23 cellular contexts compared by ENCODE assay signal in genomic region chr17:34720760-34721159, GRCh38.
A peak's percentile ranks its signal among the peaks of the same experiment; 100 is the strongest.
DNase-seq lines count a peak whose midpoint lies in the region; ATAC-seq and TF ChIP-seq lines count a peak whose summit lies in the region.
"Had no signal": no experiment of that assay in that cellular context is flagged by ENCODE, and none has a peak within 500 bp of the region (broad histone marks: within the 10 kb centered on the region; RNA-seq: fewer than 3 reads in every experiment).

No MANE protein-coding gene starts in this region.

- TF ChIP-seq POLR2A in right lobe of liver (IDR thresholded peaks at IDR 0.05), result no peak

- in situ Hi-C loops in Caki2 (cut with HindIII; ENCODE audit: low pct_unique_long_range_greater_than_20kb, low sequenced_read_pairs), result no loop called here

- H3K27ac ChIP-seq in RWPE2 (ENCODE audit: poor library complexity, severe bottlenecking), result no peak overlapping the region
- H3K27ac ChIP-seq in foreskin keratinocyte, result no peak overlapping the region
- H3K27ac ChIP-seq in right lobe of liver, result no peak overlapping the region
- H3K27ac ChIP-seq: heart right ventricle, right atrium auricular region had no signal

- H3K27me3 ChIP-seq in RWPE2 (ENCODE audit: insufficient read depth, poor library complexity, severe bottlenecking), result no peaks in the 10 kb centered on the region
- H3K27me3 ChIP-seq in foreskin keratinocyte, result no peaks in the 10 kb centered on the region
- no peaks in the 10 kb centered on the region for H3K27me3 ChIP-seq in right lobe of liver
- H3K27me3 ChIP-seq: right atrium auricular region had no signal

- ATAC-seq in RWPE2 (ENCODE audit: low read depth) (peak; percentile 84), foreskin keratinocyte (peak; percentile 54), right lobe of liver (no peak)
- ATAC-seq: heart right ventricle; K562; left lobe of liver; naive thymus-derived CD4-positive, alpha-beta T cell had no signal

- H3K4me3 ChIP-seq in RWPE2 (ENCODE audit: severe bottlenecking) (no peak overlapping the region), right lobe of liver (no peak overlapping the region)
- H3K4me3 ChIP-seq: heart right ventricle, K562, right atrium auricular region had no signal

- DNase-seq in Caki2 (ENCODE audit: low read depth) (peak; percentile 61), HK-2 (ENCODE audit: unreplicated experiment) (peak; percentile 18), RWPE2 (ENCODE audit: low spot score) (no peak), foreskin keratinocyte (no peak), right lobe of liver (no peak), GM20000 (ENCODE audit: low spot score) (no peak)
- DNase-seq in stimulated activated CD4-positive, alpha-beta T cell treated with anti-CD3 and anti-CD28 coated beads, Interleukin-4, amount 100 ng/mL, for 4 hours, result no peak
- DNase-seq in activated CD4-positive, alpha-beta T cell treated with anti-CD3 and anti-CD28 coated beads, Interleukin-2, amount 10 ng/mL, durations not matched to agents 24 days and 14 days, result no peak
- DNase-seq: activated CD4-positive, alpha-beta T cell treated with anti-CD3 and anti-CD28 coated beads for 4 hours; activated naive CD4-positive, alpha-beta T cell treated with anti-CD3 and anti-CD28 coated beads, Interleukin-2, amount 50 U/mL, for 16 hours; anterior cingulate cortex; heart right ventricle; naive thymus-derived CD4-positive, alpha-beta T cell; NCI-H2081 treated with DMSO at 0.1 percent for 48 hours; SHP77; stimulated activated CD4-positive, alpha-beta T cell treated with anti-CD3 and anti-CD28 coated beads, Interleukin-15, amount 100 ng/mL, for 24 hours; stimulated activated CD8-positive, alpha-beta memory T cell treated with anti-CD3 and anti-CD28 coated beads, Interleukin-4, amount 100 ng/mL, for 48 hours; T-helper 1 cell; trophoblast cell had no signal

- H3K27ac Mint-ChIP-seq in activated CD4-positive, alpha-beta T cell treated with anti-CD3 and anti-CD28 coated beads, Interleukin-2, amount 10 ng/mL, durations not matched to agents 24 days and 14 days, result no peak overlapping the region
- H3K27ac Mint-ChIP-seq: dendritic cell treated with granulocyte-macrophage colony-stimulating factor and Interleukin-4, amounts not matched to agents 40 ng/mL and 50 ng/mL, for 4 days; naive thymus-derived CD4-positive, alpha-beta T cell had no signal

- H3K9me3 ChIP-seq in RWPE2 (ENCODE audit: severe bottlenecking), result no peaks in the 10 kb centered on the region
- H3K9me3 ChIP-seq in right lobe of liver, result no peaks in the 10 kb centered on the region
- H3K9me3 ChIP-seq: heart right ventricle, right atrium auricular region had no signal

- no peak overlapping the region for H3K4me3 Mint-ChIP-seq in activated CD4-positive, alpha-beta T cell treated with anti-CD3 and anti-CD28 coated beads, Interleukin-2, amount 10 ng/mL, durations not matched to agents 24 days and 14 days
- H3K4me3 Mint-ChIP-seq: dendritic cell treated with granulocyte-macrophage colony-stimulating factor and Interleukin-4, amounts not matched to agents 40 ng/mL and 50 ng/mL, for 4 days; naive thymus-derived CD4-positive, alpha-beta T cell had no signal

- H3K27me3 Mint-ChIP-seq in activated CD4-positive, alpha-beta T cell treated with anti-CD3 and anti-CD28 coated beads, Interleukin-2, amount 10 ng/mL, durations not matched to agents 24 days and 14 days, result no peaks in the 10 kb centered on the region

- no peaks in the 10 kb centered on the region for H3K36me3 ChIP-seq in RWPE2 (ENCODE audit: low read depth)
- H3K36me3 ChIP-seq in right lobe of liver, result no peaks in the 10 kb centered on the region
- H3K36me3 ChIP-seq: heart right ventricle, right atrium auricular region had no signal

- TF ChIP-seq CTCF in RWPE2 (IDR thresholded peaks at IDR 0.05; ENCODE audit: poor library complexity, severe bottlenecking) (no peak), foreskin keratinocyte (conservative IDR thresholded peaks at IDR 0.05) (no peak), right lobe of liver (IDR thresholded peaks at IDR 0.05) (no peak), GM20000 (IDR thresholded peaks at IDR 0.05; ENCODE audit: extremely low read depth, missing control alignments) (no peak)

- no peaks in the 10 kb centered on the region for H3K36me3 Mint-ChIP-seq in activated CD4-positive, alpha-beta T cell treated with anti-CD3 and anti-CD28 coated beads, Interleukin-2, amount 10 ng/mL, durations not matched to agents 24 days and 14 days (ENCODE audit: low read depth)
- H3K36me3 Mint-ChIP-seq: naive thymus-derived CD4-positive, alpha-beta T cell had no signal

- H3K4me1 Mint-ChIP-seq in activated CD4-positive, alpha-beta T cell treated with anti-CD3 and anti-CD28 coated beads, Interleukin-2, amount 10 ng/mL, durations not matched to agents 24 days and 14 days, result no peaks in the 10 kb centered on the region

- intact Hi-C loops in activated CD4-positive, alpha-beta T cell treated with anti-CD3 and anti-CD28 coated beads, Interleukin-2, amount 10 ng/mL, durations not matched to agents 24 days and 14 days (cut with micrococcal nuclease), result no loop called here
- intact Hi-C loops in right lobe of liver (cut with DNase I), result no loop called here

- no peaks in the 10 kb centered on the region for H3K9me3 Mint-ChIP-seq in activated CD4-positive, alpha-beta T cell treated with anti-CD3 and anti-CD28 coated beads, Interleukin-2, amount 10 ng/mL, durations not matched to agents 24 days and 14 days
- H3K9me3 Mint-ChIP-seq: dendritic cell treated with granulocyte-macrophage colony-stimulating factor and Interleukin-4, amounts not matched to agents 40 ng/mL and 50 ng/mL, for 4 days had no signal

- no peaks in the 10 kb centered on the region for H3K4me1 ChIP-seq in RWPE2 (ENCODE audit: insufficient read depth, poor library complexity, severe bottlenecking)
- H3K4me1 ChIP-seq in foreskin keratinocyte, result no peaks in the 10 kb centered on the region
- no peaks in the 10 kb centered on the region for H3K4me1 ChIP-seq in right lobe of liver
- H3K4me1 ChIP-seq: heart right ventricle, right atrium auricular region had no signal

Comparison
In these comparisons a context has a peak if more than half of its experiments do, and no peak if none do; other contexts are left out.
1. DNase-seq: peak in Caki2 (single experiment) and HK-2 (single experiment); none in RWPE2 (single experiment), foreskin keratinocyte (0 of 2), stimulated activated CD4-positive, alpha-beta T cell treated with anti-CD3 and anti-CD28 coated beads, Interleukin-4, amount 100 ng/mL, for 4 hours (0 of 2), activated CD4-positive, alpha-beta T cell treated with anti-CD3 and anti-CD28 coated beads, Interleukin-2, amount 10 ng/mL, durations not matched to agents 24 days and 14 days (single experiment), right lobe of liver (0 of 3) and GM20000 (single experiment).
2. ATAC-seq: peak in RWPE2 (single experiment) and foreskin keratinocyte (single experiment); none in right lobe of liver (0 of 4).